In the genomic region with DNA sequence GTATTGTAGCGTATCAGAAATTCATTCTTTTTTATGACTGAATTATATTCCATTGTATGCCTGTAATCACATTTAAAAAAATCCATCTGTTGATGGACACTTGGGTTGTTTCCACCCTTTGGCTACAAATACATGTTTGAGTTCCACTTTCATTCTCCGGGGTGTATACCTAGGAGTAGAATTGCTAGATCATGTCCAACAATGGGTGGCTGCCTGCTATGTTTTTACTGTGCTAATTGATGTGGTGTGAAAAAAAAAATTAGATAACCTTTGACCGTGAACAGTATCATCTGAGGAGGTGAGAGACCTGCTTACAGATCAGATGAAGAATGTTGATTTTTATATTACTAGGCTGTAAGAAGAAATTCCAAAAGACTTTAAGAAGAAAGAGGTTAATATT, we compare ENCODE assay signal across 14 cellular contexts. TPM values are rescaled to one million over a fixed set of nuclear protein-coding genes. Genes with fewer than 3 reads are reported as not detected.
DNase-seq lines count a peak whose midpoint lies in the region; ATAC-seq and TF ChIP-seq lines count a peak whose summit lies in the region.
"Had no signal": no experiment of that assay in that cellular context is flagged by ENCODE, and none has a peak within 500 bp of the region (broad histone marks: within the 10 kb centered on the region; RNA-seq: fewer than 3 reads in every experiment).

No MANE protein-coding gene starts in this region.

- no peak overlapping the region for H2AFZ ChIP-seq in PC-9
- H2AFZ ChIP-seq: GM23338 had no signal

- no peak overlapping the region for H3K4me3 ChIP-seq in PC-9
- no peak overlapping the region for H3K4me3 ChIP-seq in mucosa of descending colon
- H3K4me3 ChIP-seq: BLaER1 treated with 17β-estradiol and CSF1 and Interleukin-3, amounts not matched to agents 10 nM and 100 nM; GM23338 had no signal

- intact Hi-C loops in natural killer cell (cut with micrococcal nuclease): no loop called here
- intact Hi-C loops in PC-9 (cut with micrococcal nuclease; ENCODE audit: unreplicated experiment): no loop called here
- intact Hi-C loops in mucosa of descending colon (cut with DNase I, micrococcal nuclease): no loop called here

- H3K9me3 Mint-ChIP-seq in natural killer cell: no peaks in the 10 kb centered on the region
- H3K9me3 Mint-ChIP-seq in natural killer cell treated with Interleukin-12 subunit alpha and Interleukin-12 subunit beta and Interleukin-15 and Interleukin-18, amount 100 ng/mL, for 72 hours: no peaks in the 10 kb centered on the region
- H3K9me3 Mint-ChIP-seq: CD4-positive, alpha-beta T cell; GM23338 had no signal

- DNase-seq in natural killer cell: no peak
- no peak for DNase-seq in natural killer cell treated with Interleukin-12 subunit alpha and Interleukin-12 subunit beta and Interleukin-15 and Interleukin-18, amount 100 ng/mL, for 72 hours (ENCODE audit: low spot score)
- DNase-seq in PC-9: no peak
- DNase-seq in mucosa of descending colon: no peak
- DNase-seq in DMS 273 (lab: John Stamatoyannopoulos, UW; ENCODE audit: unreplicated experiment): no peak
- DNase-seq in NOMO-1 (lab: John Stamatoyannopoulos, UW; ENCODE audit: unreplicated experiment in 2 of 2): no peak
- DNase-seq in effector CD8-positive, alpha-beta T cell (lab: John Stamatoyannopoulos, UW): no peak
- DNase-seq: ACHN; Calu3; CD4-positive, alpha-beta T cell; DMS79; H7 had no signal

- BruUV-seq in PC-9 (replicated peaks; lab: Mats Ljungman, UMichigan): no TSS peak

- POLR2A ChIA-PET in PC-9 (lab: Charles Lee; ENCODE audit: unreplicated experiment): no interaction called here

- H3K36me3 ChIP-seq in PC-9 (ENCODE audit: low read depth): peaks cover 68% of the 10 kb centered on the region
- H3K36me3 ChIP-seq in mucosa of descending colon (ENCODE audit: low read depth): no peaks in the 10 kb centered on the region

- H3K27me3 Mint-ChIP-seq in natural killer cell (ENCODE audit: low read depth in 2 of 2): no peaks in the 10 kb centered on the region
- no peaks in the 10 kb centered on the region for H3K27me3 Mint-ChIP-seq in natural killer cell treated with Interleukin-12 subunit alpha and Interleukin-12 subunit beta and Interleukin-15 and Interleukin-18, amount 100 ng/mL, for 72 hours
- H3K27me3 Mint-ChIP-seq: CD4-positive, alpha-beta T cell had no signal

- H3K4me1 Mint-ChIP-seq in natural killer cell: peaks cover 52 to 55% of the 10 kb centered on the region in 2 donors
- peaks cover 35 to 40% of the 10 kb centered on the region in 2 donors for H3K4me1 Mint-ChIP-seq in natural killer cell treated with Interleukin-12 subunit alpha and Interleukin-12 subunit beta and Interleukin-15 and Interleukin-18, amount 100 ng/mL, for 72 hours (ENCODE audit: low read depth in 2 of 2)

- peaks cover 51% of the 10 kb centered on the region for H3F3A ChIP-seq in PC-9 (ENCODE audit: insufficient read depth, low read depth)

- CTCF ChIA-PET in PC-9 (lab: Charles Lee): interaction anchor here (0.7 kb wide), 1 partner anchor 75 kb away, joined by 4 read pairs; no protein-coding TSS in a partner anchor

- H3K27ac Mint-ChIP-seq in natural killer cell: peak overlapping the region; percentile 11 to 32
- H3K27ac Mint-ChIP-seq in natural killer cell treated with Interleukin-12 subunit alpha and Interleukin-12 subunit beta and Interleukin-15 and Interleukin-18, amount 100 ng/mL, for 72 hours: no peak overlapping the region
- H3K27ac Mint-ChIP-seq: CD4-positive, alpha-beta T cell; GM23338 had no signal

- peak overlapping the region; percentile 9; the same call in 1 of the 2 replicates for H3K27ac ChIP-seq in PC-9
- H3K27ac ChIP-seq: BLaER1 treated with 17β-estradiol and CSF1 and Interleukin-3, amounts not matched to agents 10 nM and 100 nM had no signal

- peaks cover 98% of the 10 kb centered on the region for H3K79me2 ChIP-seq in PC-9 (ENCODE audit: low read depth)

- no peaks in the 10 kb centered on the region for H3K9me3 ChIP-seq in PC-9 (ENCODE audit: insufficient read depth, low read depth)
- H3K9me3 ChIP-seq in mucosa of descending colon: no peaks in the 10 kb centered on the region

- H3K4me2 ChIP-seq in PC-9: no peak overlapping the region
- H3K4me2 ChIP-seq: BLaER1 treated with 17β-estradiol and CSF1 and Interleukin-3, amounts not matched to agents 10 nM and 100 nM; GM23338 had no signal

- peaks cover 46% of the 10 kb centered on the region for H4K20me1 ChIP-seq in PC-9 (ENCODE audit: insufficient read depth)

- TF ChIP-seq CTCF in natural killer cell (IDR thresholded peaks at IDR 0.05): no peak
- TF ChIP-seq CTCF in PC-9 (conservative IDR thresholded peaks at IDR 0.05): no peak
- TF ChIP-seq CTCF in mucosa of descending colon (IDR thresholded peaks at IDR 0.05): no peak

- no peaks in the 10 kb centered on the region for H3K9me2 ChIP-seq in PC-9 (ENCODE audit: insufficient read depth)

- no peak overlapping the region for H3K4me3 Mint-ChIP-seq in natural killer cell
- H3K4me3 Mint-ChIP-seq in natural killer cell treated with Interleukin-12 subunit alpha and Interleukin-12 subunit beta and Interleukin-15 and Interleukin-18, amount 100 ng/mL, for 72 hours: no peak overlapping the region
- H3K4me3 Mint-ChIP-seq: CD4-positive, alpha-beta T cell; GM23338 had no signal

- peaks cover 6% of the 10 kb centered on the region for H3K36me3 Mint-ChIP-seq in natural killer cell
- H3K36me3 Mint-ChIP-seq in natural killer cell treated with Interleukin-12 subunit alpha and Interleukin-12 subunit beta and Interleukin-15 and Interleukin-18, amount 100 ng/mL, for 72 hours: peaks cover 31% of the 10 kb centered on the region

- H3K4me1 ChIP-seq in PC-9 (replicated peaks; ENCODE audit: insufficient read depth) (no peaks in the 10 kb centered on the region), mucosa of descending colon (ENCODE audit: low read depth) (peaks cover 5% of the 10 kb centered on the region)

- no peaks in the 10 kb centered on the region for H3K27me3 ChIP-seq in PC-9 (ENCODE audit: insufficient read depth, low read depth)
- H3K27me3 ChIP-seq: BLaER1 treated with 17β-estradiol and CSF1 and Interleukin-3, amounts not matched to agents 10 nM and 100 nM had no signal

- ATAC-seq in natural killer cell: peak in 2 of 3 donors; percentile 26 to 28
- ATAC-seq in natural killer cell treated with Interleukin-12 subunit alpha and Interleukin-12 subunit beta and Interleukin-15 and Interleukin-18, amount 100 ng/mL, for 72 hours: no peak
- peak; percentile 76 for ATAC-seq in mucosa of descending colon
- ATAC-seq: GM23338 had no signal

RNA-seq across cellular contexts. Expression of a gene that starts 37.1 kb away (rescaled TPM):
- total RNA-seq in natural killer cell (10 to 100 TPM; 32.2 to 36.3 (median 36.3) TPM), PC-9 (2021) (39.1 and 55.8 TPM in 2 replicates), mucosa of descending colon (10 to 100 TPM; 51.8 to 60.0 (median 57.7) TPM)
- 10 to 100 TPM; 77.5 to 81.2 TPM for total RNA-seq in natural killer cell treated with Interleukin-12 subunit alpha and Interleukin-12 subunit beta and Interleukin-15 and Interleukin-18, amount 100 ng/mL, for 72 hours

Comparison
In these comparisons a context has a peak if more than half of its experiments do, and no peak if none do; other contexts are left out.
1. ATAC-seq: peak in natural killer cell (2 of 3) and mucosa of descending colon (single experiment); none in natural killer cell treated with Interleukin-12 subunit alpha and Interleukin-12 subunit beta and Interleukin-15 and Interleukin-18, amount 100 ng/mL, for 72 hours (0 of 2).
2. H3K27ac Mint-ChIP-seq: peak in natural killer cell (2 of 2); none in natural killer cell treated with Interleukin-12 subunit alpha and Interleukin-12 subunit beta and Interleukin-15 and Interleukin-18, amount 100 ng/mL, for 72 hours (0 of 2).